In the genomic region with DNA sequence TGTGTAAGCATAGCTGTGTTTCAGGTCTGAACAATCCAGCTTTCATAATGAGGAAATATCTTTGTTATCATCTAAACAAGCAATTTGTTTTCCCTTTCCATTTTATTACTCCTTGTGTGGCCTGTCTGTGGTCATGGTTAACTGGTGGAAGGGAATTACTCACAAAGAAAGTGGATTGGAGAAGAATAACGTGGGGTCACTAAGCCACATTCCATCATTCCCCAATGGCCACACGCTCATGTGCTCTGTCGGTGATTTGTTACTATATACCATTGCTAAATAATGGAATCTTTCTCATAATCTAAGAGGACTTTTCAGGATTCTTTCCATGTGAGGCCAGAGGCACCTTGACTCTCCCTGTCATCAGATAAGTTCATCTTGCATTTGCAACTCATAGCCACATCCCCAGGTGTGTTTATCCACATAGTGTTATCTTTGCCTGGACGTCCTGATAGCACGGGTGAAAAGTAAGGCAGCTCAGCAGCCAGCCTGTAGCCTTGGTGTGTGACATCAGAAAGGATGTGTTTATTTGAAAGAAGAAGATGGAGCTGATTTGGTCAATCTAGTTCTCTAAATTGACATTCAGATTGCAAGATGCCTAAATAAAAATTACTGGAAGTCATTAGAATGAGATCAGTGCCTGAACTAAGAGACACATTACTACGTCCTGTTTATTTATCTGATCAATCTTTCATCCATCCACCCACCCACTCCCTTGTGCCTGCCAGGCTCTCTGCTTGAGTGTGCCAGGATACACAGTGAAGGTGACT, we compare ENCODE assay signal across 12 cellular contexts.
A peak's percentile ranks its signal among the peaks of the same experiment; 100 is the strongest.
DNase-seq lines count a peak whose midpoint lies in the region; ATAC-seq and TF ChIP-seq lines count a peak whose summit lies in the region.
"Had no signal": no experiment of that assay in that cellular context is flagged by ENCODE, and none has a peak within 500 bp of the region (broad histone marks: within the 10 kb centered on the region; RNA-seq: fewer than 3 reads in every experiment).

No MANE protein-coding gene starts in this region.

- 20% methylated on average over 2 of the region's 6 CpGs; no CpG with 5 or more reads in 1 of the 2 experiments for WGBS in IMR-90 (ENCODE audit: extremely low coverage in 2 of 2, insufficient read length in 1 of 2), 2 experiments

- H4K8ac ChIP-seq in IMR-90 (ENCODE audit: low read depth in 2 of 2, low read length in 2 of 2), result no peak overlapping the region

- H2AK5ac ChIP-seq in IMR-90 (ENCODE audit: low read depth, low read length), result no peak overlapping the region

- peak overlapping the region; percentile 68 to 86 (median 82); a peak in 20 of 22 replicates for H3K4me2 ChIP-seq in BLaER1 treated with 17β-estradiol and CSF1 and Interleukin-3, amounts not matched to agents 10 nM and 100 nM
- H3K4me2 ChIP-seq in IMR-90 (ENCODE audit: low read depth, low read length), result no peak overlapping the region

- no peak overlapping the region for H2BK20ac ChIP-seq in IMR-90 (ENCODE audit: low read depth, low read length)

- H3K79me1 ChIP-seq in IMR-90 (ENCODE audit: low read depth in 1 of 2, low read length in 2 of 2), result no peaks in the 10 kb centered on the region

- no peak for TF ChIP-seq RAD21 in IMR-90 (IDR thresholded peaks at IDR 0.05; ENCODE audit: low read length)

- H2BK5ac ChIP-seq in IMR-90 (ENCODE audit: low read depth, low read length, poor library complexity, severe bottlenecking), result no peak overlapping the region

- H3K4me1 Mint-ChIP-seq in activated naive CD8-positive, alpha-beta T cell treated with anti-CD3 and anti-CD28 coated beads for 36 hours, result peaks cover 92% of the 10 kb centered on the region

- no peak overlapping the region for H2BK120ac ChIP-seq in IMR-90 (ENCODE audit: low read depth, low read length)

- peak overlapping the region in 4 of 11 experiments; percentile 55 to 72 (median 62); a peak in 5 of 22 replicates for H3K27ac ChIP-seq in BLaER1 treated with 17β-estradiol and CSF1 and Interleukin-3, amounts not matched to agents 10 nM and 100 nM
- H3K27ac ChIP-seq in IMR-90 (ENCODE audit: insufficient read depth, low read length) (no peak overlapping the region), upper lobe of right lung (no peak overlapping the region)
- H3K27ac ChIP-seq: coronary artery had no signal

- in situ Hi-C loops in IMR-90 (cut with MboI; ENCODE audit: low sequenced_read_pairs), result no loop called here

- no peaks in the 10 kb centered on the region for H3K27me3 ChIP-seq in BLaER1 treated with 17β-estradiol and CSF1 and Interleukin-3, amounts not matched to agents 10 nM and 100 nM
- H3K27me3 ChIP-seq in IMR-90 (ENCODE audit: control insufficient read depth, insufficient read depth, low read length), result no peaks in the 10 kb centered on the region
- H3K27me3 ChIP-seq in upper lobe of right lung, result no peaks in the 10 kb centered on the region

- DNase-seq in IMR-90, result peak; percentile 9
- no peak for DNase-seq in activated naive CD8-positive, alpha-beta T cell treated with anti-CD3 and anti-CD28 coated beads for 36 hours
- peak; percentile 56 for DNase-seq in left kidney (ENCODE audit: low read depth, low spot score)
- no peak for DNase-seq in anterior cingulate cortex (lab: John Stamatoyannopoulos, UW)
- no peak for DNase-seq in upper lobe of right lung
- DNase-seq in medulla oblongata (ENCODE audit: extremely low spot score), result no peak
- DNase-seq: hippocampal formation; KG1; stimulated activated CD4-positive, alpha-beta T cell treated with anti-CD3 and anti-CD28 coated beads, Interleukin-15, amount 100 ng/mL, for 24 hours had no signal

- H3K56ac ChIP-seq in IMR-90 (ENCODE audit: extremely low read depth, insufficient read depth, low read length), result no peak overlapping the region

- H3K14ac ChIP-seq in IMR-90 (replicated peaks; ENCODE audit: low read depth, low read length), result no peak overlapping the region

- H2BK15ac ChIP-seq in IMR-90 (ENCODE audit: low read depth, low read length), result no peak overlapping the region

- peaks cover 1% of the 10 kb centered on the region for H3K9me3 Mint-ChIP-seq in activated naive CD8-positive, alpha-beta T cell treated with anti-CD3 and anti-CD28 coated beads for 36 hours

- H3K4me3 Mint-ChIP-seq in activated naive CD8-positive, alpha-beta T cell treated with anti-CD3 and anti-CD28 coated beads for 36 hours, result peak overlapping the region; percentile 62

- dilution Hi-C loops in IMR-90 (cut with HindIII; ENCODE audit: low sequenced_read_pairs, unreplicated experiment), result no loop called here

- no peak overlapping the region for H4K91ac ChIP-seq in IMR-90 (ENCODE audit: insufficient read depth, low read depth, low read length)

- no peak overlapping the region for H3K4me3 ChIP-seq in BLaER1 treated with 17β-estradiol and CSF1 and Interleukin-3, amounts not matched to agents 10 nM and 100 nM
- H3K4me3 ChIP-seq in IMR-90 (ENCODE audit: insufficient read depth, low read depth, low read length) (no peak overlapping the region), upper lobe of right lung (no peak overlapping the region)
- H3K4me3 ChIP-seq: coronary artery had no signal

- no peak overlapping the region for H3K4ac ChIP-seq in IMR-90 (ENCODE audit: low read depth, low read length)

- H4K20me1 ChIP-seq in BLaER1 treated with 17β-estradiol and CSF1 and Interleukin-3, amounts not matched to agents 10 nM and 100 nM, result no peaks in the 10 kb centered on the region
- no peaks in the 10 kb centered on the region for H4K20me1 ChIP-seq in IMR-90 (ENCODE audit: insufficient read depth, low read length)

- H3K36me3 ChIP-seq in BLaER1 treated with 17β-estradiol and CSF1 and Interleukin-3, amounts not matched to agents 10 nM and 100 nM, result no peaks in the 10 kb centered on the region
- H3K36me3 ChIP-seq in IMR-90 (ENCODE audit: control insufficient read depth, insufficient read depth, low read length) (no peaks in the 10 kb centered on the region), upper lobe of right lung (no peaks in the 10 kb centered on the region)

- H2AK9ac ChIP-seq in IMR-90 (replicated peaks; ENCODE audit: low read depth, low read length, poor library complexity), result no peak overlapping the region

- no TSS peak for BruUV-seq in IMR-90 (replicated peaks; lab: Mats Ljungman, UMichigan)

- H3K9ac ChIP-seq in BLaER1 treated with 17β-estradiol and CSF1 and Interleukin-3, amounts not matched to agents 10 nM and 100 nM, result no peak overlapping the region
- H3K9ac ChIP-seq in IMR-90 (ENCODE audit: low read depth, low read length), result no peak overlapping the region

- ATAC-seq in IMR-90 (ENCODE audit: low read depth) (peak; percentile 37), HG02973 (IDR thresholded peaks at IDR 0.05; ENCODE audit: unreplicated experiment) (no peak), upper lobe of right lung (no peak)

- no peak overlapping the region for H3K23ac ChIP-seq in IMR-90 (ENCODE audit: low read depth, low read length)

- no peak overlapping the region for H2AFZ ChIP-seq in IMR-90 (replicated peaks; ENCODE audit: low read length, poor library complexity)

- H3K27ac Mint-ChIP-seq in activated naive CD8-positive, alpha-beta T cell treated with anti-CD3 and anti-CD28 coated beads for 36 hours, result peak overlapping the region; percentile 92

- H3K18ac ChIP-seq in IMR-90 (ENCODE audit: low read depth, low read length), result no peak overlapping the region

- peaks cover 73 to 83% (median 80%) of the 10 kb centered on the region in 10 experiments for H3K4me1 ChIP-seq in BLaER1 treated with 17β-estradiol and CSF1 and Interleukin-3, amounts not matched to agents 10 nM and 100 nM
- H3K4me1 ChIP-seq in IMR-90 (ENCODE audit: control insufficient read depth, insufficient read depth, low read length) (no peaks in the 10 kb centered on the region), upper lobe of right lung (peaks cover 53% of the 10 kb centered on the region)

- no peaks in the 10 kb centered on the region for H3K36me3 Mint-ChIP-seq in activated naive CD8-positive, alpha-beta T cell treated with anti-CD3 and anti-CD28 coated beads for 36 hours

- no peaks in the 10 kb centered on the region for H3K9me1 ChIP-seq in IMR-90 (ENCODE audit: insufficient read depth, low read length)

- no peak for TF ChIP-seq POLR2A in IMR-90 (IDR thresholded peaks at IDR 0.05; ENCODE audit: low read depth, low read length)

- TF ChIP-seq CTCF in IMR-90 (conservative IDR thresholded peaks at IDR 0.05; ENCODE audit: low read depth, low read length) (no peak), upper lobe of right lung (IDR thresholded peaks at IDR 0.05) (no peak)

- no peaks in the 10 kb centered on the region for H3K27me3 Mint-ChIP-seq in activated naive CD8-positive, alpha-beta T cell treated with anti-CD3 and anti-CD28 coated beads for 36 hours

- intact Hi-C loops in IMR-90 (cut with micrococcal nuclease), result no loop called here
- intact Hi-C loops in upper lobe of right lung (cut with DNase I), result no loop called here

- POLR2A ChIA-PET in IMR-90 (lab: Charles Lee; ENCODE audit: unreplicated experiment), result no interaction called here

- H4K5ac ChIP-seq in IMR-90 (ENCODE audit: low read depth, low read length), result no peak overlapping the region

- H3K9me3 ChIP-seq in BLaER1 treated with 17β-estradiol and CSF1 and Interleukin-3, amounts not matched to agents 10 nM and 100 nM (replicated peaks in 1 of 11), result peaks cover 0 to 9% (median 6%) of the 10 kb centered on the region in 11 experiments; a peak in 11 of 22 replicates
- no peaks in the 10 kb centered on the region for H3K9me3 ChIP-seq in IMR-90 (ENCODE audit: control insufficient read depth, insufficient read depth, low read length)
- H3K9me3 ChIP-seq in upper lobe of right lung, result no peaks in the 10 kb centered on the region

- CTCF ChIA-PET in IMR-90 (lab: Yijun Ruan, JAX), result interaction anchor here (0.7 kb wide), 1 partner anchor 125 kb away, joined by 3 read pairs; no protein-coding TSS in a partner anchor

TF ChIP-seq in IMR-90, 13 proteins besides CTCF, POLR2A, EP300 and RAD21:
- TF ChIP-seq, protein P1, sequence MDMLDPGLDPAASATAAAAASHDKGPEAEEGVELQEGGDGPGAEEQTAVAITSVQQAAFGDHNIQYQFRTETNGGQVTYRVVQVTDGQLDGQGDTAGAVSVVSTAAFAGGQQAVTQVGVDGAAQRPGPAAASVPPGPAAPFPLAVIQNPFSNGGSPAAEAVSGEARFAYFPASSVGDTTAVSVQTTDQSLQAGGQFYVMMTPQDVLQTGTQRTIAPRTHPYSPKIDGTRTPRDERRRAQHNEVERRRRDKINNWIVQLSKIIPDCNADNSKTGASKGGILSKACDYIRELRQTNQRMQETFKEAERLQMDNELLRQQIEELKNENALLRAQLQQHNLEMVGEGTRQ (IDR thresholded peaks at IDR 0.05; ENCODE audit: low read depth, low read length), result no peak
- peak; percentile 27; the same call in 1 of the 2 replicates for TF ChIP-seq BHLHE40 (IDR thresholded peaks at IDR 0.05; ENCODE audit: low read depth, low read length)

Comparison
In these comparisons a context has a peak if more than half of its experiments do, and no peak if none do; other contexts are left out.
1. DNase-seq: peak in IMR-90 (single experiment) and left kidney (single experiment); none in activated naive CD8-positive, alpha-beta T cell treated with anti-CD3 and anti-CD28 coated beads for 36 hours (single experiment), anterior cingulate cortex (0 of 58), upper lobe of right lung (single experiment) and medulla oblongata (single experiment).